ENCODE assay signal across 32 cellular contexts in genomic region chr7:31080112-31080511, GRCh38. TPM values are rescaled to one million over a fixed set of nuclear protein-coding genes. Genes with fewer than 3 reads are reported as not detected.
"Had no signal": no experiment of that assay in that cellular context is flagged by ENCODE, and none has a peak within 500 bp of the region (broad histone marks: within the 10 kb centered on the region; RNA-seq: fewer than 3 reads in every experiment).

No MANE protein-coding gene starts in this region.

- H3K4me3 ChIP-seq: ascending aorta, breast epithelium, cardiac muscle cell had no signal

- H3K27ac ChIP-seq: ascending aorta, breast epithelium, cardiac muscle cell had no signal

- H3K27ac Mint-ChIP-seq: activated CD4-positive, alpha-beta memory T cell treated with anti-CD3 and anti-CD28 coated beads, Interleukin-2, amount 10 ng/mL, durations not matched to agents 7 days and 5 days; activated CD4-positive, alpha-beta T cell treated with anti-CD3 and anti-CD28 coated beads, Interleukin-2, amount 10 ng/mL, durations not matched to agents 7 days and 5 days; activated naive CD4-positive, alpha-beta T cell treated with anti-CD3 and anti-CD28 coated beads, Interleukin-2, amount 10 ng/mL, durations not matched to agents 7 days and 5 days; activated naive CD4-positive, alpha-beta T cell treated with anti-CD3 and anti-CD28 coated beads, Interleukin-2, amount 50 U/mL, for 72 hours; activated naive CD8-positive, alpha-beta T cell treated with anti-CD3 and anti-CD28 coated beads, Interleukin-2, amount 10 ng/mL, durations not matched to agents 7 days and 5 days; activated T-cell treated with anti-CD3 and anti-CD28 coated beads, Interleukin-2, amount 50 U/mL, for 24 hours; activated T-cell treated with anti-CD3 and anti-CD28 coated beads, Interleukin-2, amount 50 U/mL, for 72 hours; effector memory CD8-positive, alpha-beta T cell had no signal

- H3K9me3 ChIP-seq: ascending aorta, breast epithelium had no signal

- H3K4me1 ChIP-seq: ascending aorta, breast epithelium had no signal

- H3K9me3 Mint-ChIP-seq: activated CD4-positive, alpha-beta memory T cell treated with anti-CD3 and anti-CD28 coated beads, Interleukin-2, amount 10 ng/mL, durations not matched to agents 7 days and 5 days; activated CD4-positive, alpha-beta T cell treated with anti-CD3 and anti-CD28 coated beads, Interleukin-2, amount 10 ng/mL, durations not matched to agents 7 days and 5 days; activated naive CD4-positive, alpha-beta T cell treated with anti-CD3 and anti-CD28 coated beads, Interleukin-2, amount 10 ng/mL, durations not matched to agents 7 days and 5 days; activated naive CD4-positive, alpha-beta T cell treated with anti-CD3 and anti-CD28 coated beads, Interleukin-2, amount 50 U/mL, for 72 hours; activated naive CD8-positive, alpha-beta T cell treated with anti-CD3 and anti-CD28 coated beads, Interleukin-2, amount 10 ng/mL, durations not matched to agents 7 days and 5 days; activated T-cell treated with anti-CD3 and anti-CD28 coated beads, Interleukin-2, amount 50 U/mL, for 24 hours; activated T-cell treated with anti-CD3 and anti-CD28 coated beads, Interleukin-2, amount 50 U/mL, for 72 hours; effector memory CD8-positive, alpha-beta T cell had no signal

- DNase-seq: activated CD4-positive, alpha-beta memory T cell treated with anti-CD3 and anti-CD28 coated beads, Interleukin-2, amount 10 ng/mL, durations not matched to agents 7 days and 5 days; activated CD4-positive, alpha-beta T cell treated with anti-CD3 and anti-CD28 coated beads for 1 hour; activated CD4-positive, alpha-beta T cell treated with anti-CD3 and anti-CD28 coated beads for 4 hours; activated CD4-positive, alpha-beta T cell treated with anti-CD3 and anti-CD28 coated beads, Interleukin-2, amount 10 ng/mL, durations not matched to agents 7 days and 5 days; activated CD4-positive, alpha-beta T cell treated with anti-CD3 and anti-CD28 coated beads, Interleukin-2, amount 50 U/mL, for 4 hours; activated CD8-positive, alpha-beta memory T cell treated with anti-CD3 and anti-CD28 coated beads, Interleukin-2, amount 50 U/mL, for 48 hours; activated gamma-delta T cell; activated naive CD4-positive, alpha-beta T cell; activated naive CD4-positive, alpha-beta T cell treated with anti-CD3 and anti-CD28 coated beads, Interleukin-2, amount 10 ng/mL, durations not matched to agents 7 days and 5 days; activated naive CD8-positive, alpha-beta T cell treated with anti-CD3 and anti-CD28 coated beads, Interleukin-2, amount 10 ng/mL, durations not matched to agents 7 days and 5 days; activated T-cell treated with anti-CD3 and anti-CD28 coated beads for 4 hours; activated T-cell treated with anti-CD3 and anti-CD28 coated beads, Interleukin-2, amount 50 U/mL, for 24 hours; activated T-cell treated with anti-CD3 and anti-CD28 coated beads, Interleukin-2, amount 50 U/mL, for 72 hours; central memory CD4-positive, alpha-beta T cell; cerebellar nuclear complex; cortex of kidney; effector CD4-positive, alpha-beta T cell; effector memory CD8-positive, alpha-beta T cell; foreskin fibroblast; T-helper 2 cell had no signal

- H3K4me3 Mint-ChIP-seq: activated CD4-positive, alpha-beta memory T cell treated with anti-CD3 and anti-CD28 coated beads, Interleukin-2, amount 10 ng/mL, durations not matched to agents 7 days and 5 days; activated CD4-positive, alpha-beta T cell treated with anti-CD3 and anti-CD28 coated beads, Interleukin-2, amount 10 ng/mL, durations not matched to agents 7 days and 5 days; activated naive CD4-positive, alpha-beta T cell treated with anti-CD3 and anti-CD28 coated beads, Interleukin-2, amount 10 ng/mL, durations not matched to agents 7 days and 5 days; activated naive CD8-positive, alpha-beta T cell treated with anti-CD3 and anti-CD28 coated beads, Interleukin-2, amount 10 ng/mL, durations not matched to agents 7 days and 5 days; activated T-cell treated with anti-CD3 and anti-CD28 coated beads, Interleukin-2, amount 50 U/mL, for 24 hours; activated T-cell treated with anti-CD3 and anti-CD28 coated beads, Interleukin-2, amount 50 U/mL, for 72 hours; brain; effector memory CD8-positive, alpha-beta T cell had no signal

- H3K4me1 Mint-ChIP-seq: activated CD4-positive, alpha-beta memory T cell treated with anti-CD3 and anti-CD28 coated beads, Interleukin-2, amount 10 ng/mL, durations not matched to agents 7 days and 5 days; activated CD4-positive, alpha-beta T cell treated with anti-CD3 and anti-CD28 coated beads, Interleukin-2, amount 10 ng/mL, durations not matched to agents 7 days and 5 days; activated naive CD4-positive, alpha-beta T cell treated with anti-CD3 and anti-CD28 coated beads, Interleukin-2, amount 10 ng/mL, durations not matched to agents 7 days and 5 days; activated naive CD8-positive, alpha-beta T cell treated with anti-CD3 and anti-CD28 coated beads, Interleukin-2, amount 10 ng/mL, durations not matched to agents 7 days and 5 days had no signal

- H3K36me3 Mint-ChIP-seq: activated naive CD4-positive, alpha-beta T cell treated with anti-CD3 and anti-CD28 coated beads, Interleukin-2, amount 10 ng/mL, durations not matched to agents 7 days and 5 days; activated naive CD4-positive, alpha-beta T cell treated with anti-CD3 and anti-CD28 coated beads, Interleukin-2, amount 50 U/mL, for 72 hours; activated naive CD8-positive, alpha-beta T cell treated with anti-CD3 and anti-CD28 coated beads, Interleukin-2, amount 10 ng/mL, durations not matched to agents 7 days and 5 days had no signal

- ATAC-seq: activated naive CD4-positive, alpha-beta T cell treated with anti-CD3 and anti-CD28 coated beads, Interleukin-2, amount 50 U/mL, for 72 hours; activated T-cell treated with anti-CD3 and anti-CD28 coated beads, Interleukin-2, amount 50 U/mL, for 72 hours; effector memory CD8-positive, alpha-beta T cell; esophagus mucosa had no signal

- FAIRE-seq: colon, endometrium, frontal cortex had no signal

- H3K36me3 ChIP-seq: ascending aorta, breast epithelium, cardiac muscle cell had no signal

RNA-seq across cellular contexts. Expression of gene ADCYAP1R1, which starts 28.0 kb away (rescaled TPM):
- total RNA-seq: activated CD4-positive, alpha-beta memory T cell treated with anti-CD3 and anti-CD28 coated beads, Interleukin-2, amount 10 ng/mL, durations not matched to agents 7 days and 5 days; activated CD4-positive, alpha-beta T cell treated with anti-CD3 and anti-CD28 coated beads, Interleukin-2, amount 10 ng/mL, durations not matched to agents 7 days and 5 days; activated naive CD4-positive, alpha-beta T cell treated with anti-CD3 and anti-CD28 coated beads, Interleukin-2, amount 50 U/mL, for 72 hours; activated naive CD8-positive, alpha-beta T cell treated with anti-CD3 and anti-CD28 coated beads, Interleukin-2, amount 10 ng/mL, durations not matched to agents 7 days and 5 days; dermis blood vessel endothelial cell; epithelial cell of proximal tubule; T-helper 1 cell treated with Interleukin-12 subunit alpha and Interleukin-12 subunit beta and Interleukin-4 antibody, amounts not matched to agents 30 ng/mL and 1 ng/mL, for 36 hours had no signal
